In the genomic region with DNA sequence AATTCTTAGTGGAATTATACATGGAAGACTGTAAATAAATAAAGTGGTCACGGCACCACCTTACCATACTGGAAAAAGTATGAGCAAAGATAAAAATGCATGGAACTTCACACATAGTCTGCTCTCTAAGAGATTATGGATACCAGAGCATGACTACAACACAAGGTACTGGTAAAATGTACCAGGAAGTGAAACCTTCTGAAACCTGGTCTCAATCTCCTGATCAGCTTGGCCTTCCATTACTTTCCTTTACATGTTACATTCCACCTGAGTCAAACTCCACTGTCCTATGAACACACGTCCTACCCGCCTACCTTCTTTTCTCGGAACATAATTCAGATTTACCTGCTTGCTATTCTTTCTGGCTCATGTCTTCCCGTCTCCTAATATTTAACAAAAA, we compare ENCODE assay signal across 1 cellular context.
TF ChIP-seq lines count a peak whose summit lies in the region.

No MANE protein-coding gene starts in this region.

TF ChIP-seq in GM12878, 131 proteins besides CTCF, POLR2A, EP300 and RAD21:
- TF ChIP-seq SPI1 (IDR thresholded peaks at IDR 0.05; ENCODE audit: borderline replicate concordance, insufficient read depth, low read depth, low read length) (peak; percentile 72), TAF1 (IDR thresholded peaks at IDR 0.05; ENCODE audit: borderline replicate concordance, low read depth, low read length) (no peak)
